ENCODE assay signal across 1 cellular context in genomic region chr5:32233220-32233695, GRCh38.
TF ChIP-seq lines count a peak whose summit lies in the region.

No MANE protein-coding gene starts in this region.

TF ChIP-seq in GM23338, 12 proteins besides CTCF, POLR2A, EP300 and RAD21 (continued from another document):
- no peak for TF ChIP-seq ZNF462 (CRISPR knock-in tag; IDR thresholded peaks at IDR 0.05)
- TF ChIP-seq NANOG (IDR thresholded peaks at IDR 0.05; ENCODE audit: borderline replicate concordance): no peak
- TF ChIP-seq ZNF331 (CRISPR knock-in tag; IDR thresholded peaks at IDR 0.05; ENCODE audit: low read depth): no peak
- no peak for TF ChIP-seq POLR2AphosphoS5 (IDR thresholded peaks at IDR 0.05; ENCODE audit: low read depth)
- TF ChIP-seq REST (IDR thresholded peaks at IDR 0.05; ENCODE audit: unreplicated experiment): no peak
- TF ChIP-seq STAT1 (IDR thresholded peaks at IDR 0.05; ENCODE audit: unreplicated experiment): no peak
- TF ChIP-seq ZNF114 (CRISPR knock-in tag; IDR thresholded peaks at IDR 0.05): no peak
- no peak for TF ChIP-seq ETS1 (IDR thresholded peaks at IDR 0.05)
TF ChIP-seq in GM23338: peak in this region for 0.
